ENCODE assay signal across 29 cellular contexts in genomic region chr4:110099638-110100037, GRCh38.
"Had no signal": no experiment of that assay in that cellular context is flagged by ENCODE, and none has a peak within 500 bp of the region (broad histone marks: within the 10 kb centered on the region; RNA-seq: fewer than 3 reads in every experiment).

No MANE protein-coding gene starts in this region.

- H3K9me3 ChIP-seq: heart right ventricle, lower lobe of right lung, prostate gland, right atrium auricular region, sigmoid colon, suprapubic skin, transverse colon, upper lobe of right lung, uterus had no signal

- H3K27ac Mint-ChIP-seq: immature natural killer cell; memory B cell; mesothelial cell of epicardium; naive thymus-derived CD4-positive, alpha-beta T cell; nephron; stimulated activated memory B cell treated with anti-CD40 and anti-IgM and Interleukin-4, amounts not matched to agents 10 μg/mL and 1 μg/mL and 100 μg/mL, for 72 hours; stimulated activated naive CD8-positive, alpha-beta T cell treated with anti-CD3 and anti-CD28 coated beads, Interleukin-15, Interleukin-2, amounts not matched to agents 100 ng/mL and 50 ng/mL, for 24 hours had no signal

- ATAC-seq: esophagus mucosa; heart right ventricle; left ventricle myocardium superior; lower lobe of right lung; naive thymus-derived CD4-positive, alpha-beta T cell; stimulated activated memory B cell treated with anti-CD40 and anti-IgM and Interleukin-4, amounts not matched to agents 10 μg/mL and 1 μg/mL and 100 μg/mL, for 72 hours; upper lobe of right lung had no signal

- H3K27ac ChIP-seq: dorsolateral prefrontal cortex, epithelial cell of prostate, heart right ventricle, lower lobe of right lung, prostate gland, right atrium auricular region, sigmoid colon, suprapubic skin, transverse colon, upper lobe of right lung, uterus had no signal

- H3K36me3 ChIP-seq: heart right ventricle, lower lobe of right lung, prostate gland, right atrium auricular region, sigmoid colon, suprapubic skin, transverse colon, upper lobe of right lung, uterus had no signal

- H3K36me3 Mint-ChIP-seq: memory B cell; stimulated activated memory B cell treated with anti-CD40 and anti-IgM and Interleukin-4, amounts not matched to agents 10 μg/mL and 1 μg/mL and 100 μg/mL, for 72 hours had no signal

- H3K27me3 Mint-ChIP-seq: naive thymus-derived CD4-positive, alpha-beta T cell; stimulated activated naive CD8-positive, alpha-beta T cell treated with anti-CD3 and anti-CD28 coated beads, Interleukin-15, Interleukin-2, amounts not matched to agents 100 ng/mL and 50 ng/mL, for 24 hours had no signal

- H3K4me1 ChIP-seq: lower lobe of right lung, prostate gland, right atrium auricular region, sigmoid colon, suprapubic skin, transverse colon, upper lobe of right lung, uterus had no signal

- DNase-seq: dorsolateral prefrontal cortex; effector CD4-positive, alpha-beta T cell; foreskin fibroblast; glutamatergic neuron; heart right ventricle; hippocampal formation; immature natural killer cell; islet precursor cell; left ventricle myocardium superior; lower lobe of right lung; naive thymus-derived CD4-positive, alpha-beta T cell; nucleus accumbens; sigmoid colon; stimulated activated CD4-positive, alpha-beta T cell treated with anti-CD3 and anti-CD28 coated beads, Interleukin-2, amount 100 ng/mL, for 24 hours; stimulated activated CD4-positive, alpha-beta T cell treated with anti-CD3 and anti-CD28 coated beads, Interleukin-4, amount 100 ng/mL, for 24 hours; transverse colon; upper lobe of right lung; uterus had no signal

- H3K4me1 Mint-ChIP-seq: memory B cell; stimulated activated memory B cell treated with anti-CD40 and anti-IgM and Interleukin-4, amounts not matched to agents 10 μg/mL and 1 μg/mL and 100 μg/mL, for 72 hours had no signal

- FAIRE-seq: colon had no signal

- H3K4me3 Mint-ChIP-seq: immature natural killer cell; memory B cell; mesothelial cell of epicardium; naive thymus-derived CD4-positive, alpha-beta T cell; nephron; stimulated activated memory B cell treated with anti-CD40 and anti-IgM and Interleukin-4, amounts not matched to agents 10 μg/mL and 1 μg/mL and 100 μg/mL, for 72 hours; stimulated activated naive CD8-positive, alpha-beta T cell treated with anti-CD3 and anti-CD28 coated beads, Interleukin-15, Interleukin-2, amounts not matched to agents 100 ng/mL and 50 ng/mL, for 24 hours had no signal

- H3K27me3 ChIP-seq: dorsolateral prefrontal cortex, heart right ventricle, right atrium auricular region, sigmoid colon, suprapubic skin, transverse colon, upper lobe of right lung, uterus had no signal

- H3K4me3 ChIP-seq: dorsolateral prefrontal cortex, heart right ventricle, lower lobe of right lung, prostate gland, right atrium auricular region, sigmoid colon, suprapubic skin, transverse colon, upper lobe of right lung, uterus had no signal

- H3K9me3 Mint-ChIP-seq: immature natural killer cell; memory B cell; mesothelial cell of epicardium; naive thymus-derived CD4-positive, alpha-beta T cell; nephron; stimulated activated memory B cell treated with anti-CD40 and anti-IgM and Interleukin-4, amounts not matched to agents 10 μg/mL and 1 μg/mL and 100 μg/mL, for 72 hours; stimulated activated naive CD8-positive, alpha-beta T cell treated with anti-CD3 and anti-CD28 coated beads, Interleukin-15, Interleukin-2, amounts not matched to agents 100 ng/mL and 50 ng/mL, for 24 hours had no signal
